Comparison of ENCODE assay signal across 8 cellular contexts in the genomic region with DNA sequence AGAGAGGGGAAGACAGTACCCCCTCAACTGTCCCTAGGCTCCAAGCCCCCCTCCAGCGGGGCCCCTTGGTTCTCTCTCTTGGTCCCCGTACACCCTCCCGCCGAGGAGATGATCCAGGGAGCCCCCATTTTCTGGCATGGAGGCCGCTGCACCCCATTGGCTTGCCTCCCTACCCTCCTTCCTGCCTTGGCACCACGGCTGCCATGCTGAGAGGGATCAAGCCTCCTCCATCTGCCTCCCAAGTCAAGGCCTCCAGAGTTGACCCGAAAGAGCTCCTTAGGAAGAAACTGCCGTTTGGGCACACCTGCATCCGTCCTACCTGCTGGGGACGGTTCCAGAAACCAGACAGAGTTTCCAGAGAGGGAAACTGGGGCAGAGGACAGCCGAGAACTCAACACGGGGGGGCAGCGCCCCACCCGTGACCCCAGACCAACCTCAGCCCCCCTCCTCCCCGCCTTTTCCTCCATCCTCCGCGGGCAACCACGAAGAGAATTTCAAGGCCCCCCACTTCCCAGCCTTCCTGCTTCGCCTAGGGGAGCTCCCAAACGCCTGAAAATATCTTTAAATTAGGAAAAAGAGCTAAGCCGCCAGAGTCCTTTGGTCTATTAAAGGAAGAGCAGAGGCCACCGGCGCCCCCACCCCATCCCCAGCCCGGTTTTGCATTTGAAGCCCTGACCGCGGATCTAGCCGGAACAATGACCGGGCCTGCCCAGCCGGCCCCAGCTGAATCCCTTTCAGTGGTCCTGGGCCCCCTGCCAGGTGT. TPM values are rescaled to one million over a fixed set of nuclear protein-coding genes. Genes with fewer than 3 reads are reported as not detected.
DNase-seq lines count a peak whose midpoint lies in the region; ATAC-seq, FAIRE-seq and TF ChIP-seq lines count a peak whose summit lies in the region.
"Not testable (repeated sequence)": the region's sequence is repeated elsewhere in the genome, so short reads cannot be mapped to it uniquely, and the experiment has no call there.

No MANE protein-coding gene starts in this region.

- not testable (repeated sequence) for TF ChIP-seq RAD21 in A549 (conservative IDR thresholded peaks at IDR 0.05 in 1 of 2, IDR thresholded peaks at IDR 0.05 in 1 of 2)

- not testable (repeated sequence) for H3K27me3 Mint-ChIP-seq in H9 (ENCODE audit: low read depth); T-cell; activated naive CD8-positive, alpha-beta T cell treated with anti-CD3 and anti-CD28 coated beads, Interleukin-2, amount 10 ng/mL, durations not matched to agents 7 days and 5 days; endothelial cell (ENCODE audit: unreplicated experiment)

- ATAC-seq in A549 = peak; percentile 31 to 55; a peak in 4 of 6 replicates
- ATAC-seq in T-cell (replicated peaks in 1 of 4) = not testable (repeated sequence)
- ATAC-seq in activated naive CD8-positive, alpha-beta T cell treated with anti-CD3 and anti-CD28 coated beads, Interleukin-2, amount 10 ng/mL, durations not matched to agents 7 days and 5 days (ENCODE audit: low read depth) = peak; percentile 4
- ATAC-seq in mucosa of descending colon = peak; percentile 53
- peak; percentile 48 for ATAC-seq in sciatic nerve

- not testable (repeated sequence) for H3K36me3 Mint-ChIP-seq in H9 (ENCODE audit: insufficient read depth in 1 of 3, low read depth in 3 of 3); T-cell; activated naive CD8-positive, alpha-beta T cell treated with anti-CD3 and anti-CD28 coated beads, Interleukin-2, amount 10 ng/mL, durations not matched to agents 7 days and 5 days; endothelial cell (ENCODE audit: low read depth, unreplicated experiment)

- not testable (repeated sequence) for H3K14ac ChIP-seq in H9 (ENCODE audit: insufficient read depth, low read length)

- H3K4me3 Mint-ChIP-seq in H9 (peak overlapping the region; percentile 57 to 74), T-cell (peak overlapping the region; percentile 25 to 50 (median 45)), endothelial cell (ENCODE audit: unreplicated experiment) (peak overlapping the region; percentile 65)
- H3K4me3 Mint-ChIP-seq in activated naive CD8-positive, alpha-beta T cell treated with anti-CD3 and anti-CD28 coated beads, Interleukin-2, amount 10 ng/mL, durations not matched to agents 7 days and 5 days = peak overlapping the region; percentile 32

- H3K79me1 ChIP-seq in H9 (ENCODE audit: insufficient read depth, low read depth, low read length, poor library complexity, severe bottlenecking) = not testable (repeated sequence)

- not testable (repeated sequence) for H3K56ac ChIP-seq in H9 (ENCODE audit: insufficient read length, low read depth, low read length)

- H4K20me1 ChIP-seq in H9 (ENCODE audit: control insufficient read depth, insufficient read depth, insufficient read length) = not testable (repeated sequence)

- not testable (repeated sequence) for H4K8ac ChIP-seq in H9 (replicated peaks; ENCODE audit: insufficient read length, low read depth, low read length)

- not testable (repeated sequence) for TF ChIP-seq EP300 in A549 (IDR thresholded peaks at IDR 0.05)

- CTCF ChIA-PET in A549 (lab: Yijun Ruan, JAX) = interaction anchor here (0.6 kb wide), 1 partner anchor 96 kb away, joined by 4 read pairs; no protein-coding TSS in a partner anchor
- CTCF ChIA-PET in T-cell (lab: Charles Lee) = not testable (repeated sequence)

- not testable (repeated sequence) for H2BK120ac ChIP-seq in H9 (ENCODE audit: low read depth, low read length, poor library complexity, severe bottlenecking)

- not testable (repeated sequence) for H3K79me2 ChIP-seq in H9 (ENCODE audit: insufficient read depth, low read length)

- H2AK5ac ChIP-seq in H9 (ENCODE audit: insufficient read length, low read length) = not testable (repeated sequence)

- TF ChIP-seq CTCF in A549 (IDR thresholded peaks at IDR 0.05); H9 (conservative IDR thresholded peaks at IDR 0.05); endothelial cell (IDR thresholded peaks at IDR 0.05; ENCODE audit: unreplicated experiment); mucosa of descending colon (IDR thresholded peaks at IDR 0.05): not testable (repeated sequence)

- H2BK5ac ChIP-seq in H9 (ENCODE audit: insufficient read length, low read length) = not testable (repeated sequence)

- WGBS in A549 (ENCODE audit: missing lambda C conversion rate) = 92% methylated on average over 11 of the region's 29 CpGs
- no CpG with 5 or more reads among the region's 29 CpGs for WGBS in H9 (ENCODE audit: extremely low coverage, insufficient read length, low lambda C conversion rate)

- not testable (repeated sequence) for H4K5ac ChIP-seq in H9 (ENCODE audit: insufficient read length, low read depth, low read length)

- not testable (repeated sequence) for DNase-seq in A549 (ENCODE audit: low read depth in 1 of 2, low spot score in 1 of 2); H9; T-cell; activated naive CD8-positive, alpha-beta T cell treated with anti-CD3 and anti-CD28 coated beads, Interleukin-2, amount 10 ng/mL, durations not matched to agents 7 days and 5 days; endothelial cell (ENCODE audit: low spot score); mucosa of descending colon; sciatic nerve (ENCODE audit: low spot score)

- H3K9me3 ChIP-seq in A549; H9 (ENCODE audit: control insufficient read depth, low read depth, low read length); iPS-18a (ENCODE audit: control insufficient read depth, low read depth, low read length); mucosa of descending colon: not testable (repeated sequence)

- not testable (repeated sequence) for TF ChIP-seq POLR2A in A549 (IDR thresholded peaks at IDR 0.05; ENCODE audit: low read length)

- not testable (repeated sequence) for H3K23me2 ChIP-seq in H9 (ENCODE audit: insufficient read length, low read depth, low read length, poor library complexity, severe bottlenecking)

- POLR2A ChIA-PET in A549 (lab: Yijun Ruan, JAX); T-cell (lab: Charles Lee); activated naive CD8-positive, alpha-beta T cell treated with anti-CD3 and anti-CD28 coated beads, Interleukin-2, amount 10 ng/mL, durations not matched to agents 7 days and 5 days (lab: Charles Lee): not testable (repeated sequence)

- not testable (repeated sequence) for H3K9ac ChIP-seq in H9 (ENCODE audit: extremely low read depth, insufficient read length, low read length); iPS-18a (ENCODE audit: low read length)

- not testable (repeated sequence) for H3K4me2 ChIP-seq in A549; H9 (ENCODE audit: insufficient read depth, insufficient read length, low read length)

- H2BK12ac ChIP-seq in H9 (ENCODE audit: insufficient read length, low read depth, low read length) = not testable (repeated sequence)

- not testable (repeated sequence) for H3K4me1 ChIP-seq in A549; H9 (ENCODE audit: insufficient read depth, low read length); iPS-18a (ENCODE audit: control insufficient read depth, low read depth, low read length); mucosa of descending colon (ENCODE audit: low read depth)

- H2BK20ac ChIP-seq in H9 (ENCODE audit: low read depth, low read length, poor library complexity, severe bottlenecking) = not testable (repeated sequence)

- not testable (repeated sequence) for FAIRE-seq in A549 (lab: Jason Lieb, UNC)

- not testable (repeated sequence) for H3K27ac ChIP-seq in A549; H9 (ENCODE audit: insufficient read length, low read depth, low read length); iPS-18a (ENCODE audit: low read length)

- H3K4me1 Mint-ChIP-seq in H9; T-cell; activated naive CD8-positive, alpha-beta T cell treated with anti-CD3 and anti-CD28 coated beads, Interleukin-2, amount 10 ng/mL, durations not matched to agents 7 days and 5 days; endothelial cell (ENCODE audit: unreplicated experiment): not testable (repeated sequence)

- not testable (repeated sequence) for H3T11ph ChIP-seq in H9 (ENCODE audit: low read length)

- H3K4me3 ChIP-seq in A549, mucosa of descending colon: not testable (repeated sequence)
- peak overlapping the region; percentile 21 for H3K4me3 ChIP-seq in iPS-18a (ENCODE audit: low read length)

- not testable (repeated sequence) for H3K9me3 Mint-ChIP-seq in H9; T-cell; activated naive CD8-positive, alpha-beta T cell treated with anti-CD3 and anti-CD28 coated beads, Interleukin-2, amount 10 ng/mL, durations not matched to agents 7 days and 5 days; endothelial cell (ENCODE audit: unreplicated experiment)

- H2BK15ac ChIP-seq in H9 (ENCODE audit: low read depth, low read length) = not testable (repeated sequence)

- intact Hi-C loops in mucosa of descending colon (cut with DNase I, micrococcal nuclease); sciatic nerve (cut with DNase I): not testable (repeated sequence)

- not testable (repeated sequence) for H2AFZ ChIP-seq in H9 (ENCODE audit: low read length)

- H3K27me3 ChIP-seq in H9 (ENCODE audit: insufficient read depth, low read length); iPS-18a (ENCODE audit: control insufficient read depth, insufficient read depth, low read length): not testable (repeated sequence)

- H3K27ac Mint-ChIP-seq in H9 (peak overlapping the region; percentile 61 to 86 (median 77); a peak in 4 of 7 replicates), T-cell (peak overlapping the region in 1 of 2 donors; percentile 16)
- H3K27ac Mint-ChIP-seq in activated naive CD8-positive, alpha-beta T cell treated with anti-CD3 and anti-CD28 coated beads, Interleukin-2, amount 10 ng/mL, durations not matched to agents 7 days and 5 days = peak overlapping the region; percentile 63
- H3K27ac Mint-ChIP-seq in endothelial cell (ENCODE audit: unreplicated experiment) = not testable (repeated sequence)

- not testable (repeated sequence) for H3K36me3 ChIP-seq in iPS-18a (ENCODE audit: control insufficient read depth, low read depth, low read length); mucosa of descending colon (ENCODE audit: low read depth)

- not testable (repeated sequence) for H4K91ac ChIP-seq in H9 (ENCODE audit: insufficient read length, low read depth, low read length)

- H3K18ac ChIP-seq in H9 (ENCODE audit: insufficient read length, low read depth, low read length) = not testable (repeated sequence)

- not testable (repeated sequence) for H3K23ac ChIP-seq in H9 (ENCODE audit: insufficient read length, low read depth, low read length)

- H3K4ac ChIP-seq in H9 (ENCODE audit: low read depth, low read length) = not testable (repeated sequence)

RNA-seq across cellular contexts. Expression of a gene that starts 57.5 kb away (rescaled TPM):
- 83.2 and 109 TPM in 2 replicates for polyA plus RNA-seq in A549 (2011; rRNA removed)
- 24.0 and 26.8 TPM in 2 replicates for polyA plus RNA-seq in A549 (2012; cell fraction: cytosol; rRNA removed)
- 9.2 and 13.4 TPM in 2 replicates for polyA plus RNA-seq in A549 (2012; cell fraction: nucleus; rRNA removed)
- 25.8 to 27.6 TPM (median 26.6 TPM) in 3 replicates for polyA plus RNA-seq in A549 (2017; fragmentation: RNase III; extraction: RNeasy Plus Mini Kit Qiagen cat#74134 plus additional on column Dnase treatment)
- polyA minus RNA-seq in A549 (2011; rRNA and poly(A)+ RNA removed) = 30.4 and 39.2 TPM in 2 replicates
- total RNA-seq in H9 (2021) = 24.4 and 24.9 TPM in 2 replicates
- 10 to 100 TPM; 18.7 to 26.8 (median 24.1) TPM for total RNA-seq in T-cell
- 10 to 100 TPM; 29.8 to 30.0 TPM for total RNA-seq in activated naive CD8-positive, alpha-beta T cell treated with anti-CD3 and anti-CD28 coated beads, Interleukin-2, amount 10 ng/mL, durations not matched to agents 7 days and 5 days
- 21.4 TPM for total RNA-seq in endothelial cell (ENCODE audit: unreplicated experiment)
- total RNA-seq in mucosa of descending colon = 10 to 100 TPM; 21.2 to 48.6 (median 21.4) TPM
- total RNA-seq in sciatic nerve = 50.4 TPM
